Comparison of ENCODE assay signal across 1 cellular context in genomic region chr15:77696871-77697270, GRCh38.
TF ChIP-seq lines count a peak whose summit lies in the region.

No MANE protein-coding gene starts in this region.

TF ChIP-seq in HepG2, 621 proteins besides CTCF, POLR2A, EP300 and RAD21 (continued from another document):
- TF ChIP-seq ZBTB37 (CRISPR knock-in tag; IDR thresholded peaks at IDR 0.05) (no peak), ZNF75D (CRISPR knock-in tag; IDR thresholded peaks at IDR 0.05; ENCODE audit: borderline replicate concordance) (no peak), RFXANK (CRISPR knock-in tag; IDR thresholded peaks at IDR 0.05) (no peak), ZUFSP (CRISPR knock-in tag; IDR thresholded peaks at IDR 0.05; ENCODE audit: borderline replicate concordance) (no peak), BRD4 (CRISPR knock-in tag; IDR thresholded peaks at IDR 0.05) (no peak), BHLHE40 (IDR thresholded peaks at IDR 0.05; ENCODE audit: low read length) (no peak), TARDBP (CRISPR knock-in tag; IDR thresholded peaks at IDR 0.05) (no peak), ZNF441 (CRISPR knock-in tag; IDR thresholded peaks at IDR 0.05; ENCODE audit: borderline replicate concordance) (no peak)
TF ChIP-seq in HepG2: peak in this region for 0.
